In the genomic region with DNA sequence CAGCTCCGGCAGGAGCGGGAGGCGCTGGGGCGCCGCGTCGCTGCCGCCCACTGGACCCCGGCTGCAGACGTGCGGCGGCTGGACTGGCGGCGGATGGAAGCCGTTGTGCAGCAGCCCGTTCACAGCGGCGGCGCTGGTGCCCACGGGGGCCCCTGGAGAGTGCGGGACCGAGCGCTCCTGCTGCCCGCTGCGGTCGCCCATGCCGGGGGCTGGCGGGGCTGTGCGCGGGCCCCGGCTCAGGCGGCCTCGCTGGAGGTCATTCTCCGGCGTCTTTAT, we compare ENCODE assay signal across 7 cellular contexts. TPM values are rescaled to one million over a fixed set of nuclear protein-coding genes. Genes with fewer than 3 reads are reported as not detected.
DNase-seq lines count a peak whose midpoint lies in the region; ATAC-seq, FAIRE-seq and TF ChIP-seq lines count a peak whose summit lies in the region.

No MANE protein-coding gene starts in this region.

- no peak for TF ChIP-seq POLR2A in erythroblast (IDR thresholded peaks at IDR 0.05; ENCODE audit: low read length)

- peaks cover 20% of the 10 kb centered on the region for H4K20me1 ChIP-seq in OCI-LY3 (ENCODE audit: insufficient read depth, low read length)

- peak overlapping the region; percentile 85 for H3K4me2 ChIP-seq in OCI-LY3 (ENCODE audit: low read length)

- DNase-seq in fibroblast of mammary gland (ENCODE audit: low read depth) = no peak
- DNase-seq in pancreas = peak in 3 of 6 donors; percentile 49 to 78 (median 78)
- DNase-seq in erythroblast (lab: John Stamatoyannopoulos, UW) = no peak
- DNase-seq in GM13976 (ENCODE audit: low spot score) = no peak

- no peaks in the 10 kb centered on the region for H3K36me3 ChIP-seq in OCI-LY3 (replicated peaks; ENCODE audit: low read depth, low read length)
- no peaks in the 10 kb centered on the region for H3K36me3 ChIP-seq in pancreas

- ATAC-seq in GM18861 (IDR thresholded peaks at IDR 0.05; ENCODE audit: unreplicated experiment) = peak; percentile 20
- peak; percentile 30 for ATAC-seq in HG02571 (IDR thresholded peaks at IDR 0.05; ENCODE audit: unreplicated experiment)
- ATAC-seq in pancreas = peak; percentile 42 to 60 (median 50)

- TF ChIP-seq CTCF in OCI-LY3 (IDR thresholded peaks at IDR 0.05; ENCODE audit: low read depth, low read length) = no peak
- TF ChIP-seq CTCF in fibroblast of mammary gland (conservative IDR thresholded peaks at IDR 0.05; ENCODE audit: control insufficient read depth, insufficient read depth, low read depth, low read length) = no peak
- no peak for TF ChIP-seq CTCF in pancreas (IDR thresholded peaks at IDR 0.05)
- TF ChIP-seq CTCF in GM13976 (IDR thresholded peaks at IDR 0.05; ENCODE audit: borderline replicate concordance, control extremely low read depth, extremely low read depth, insufficient read depth, missing control alignments) = no peak

- FAIRE-seq in pancreas (lab: Jason Lieb, UNC) = no peak

- H3K27ac ChIP-seq in OCI-LY3 (ENCODE audit: low read length) = peak overlapping the region; percentile 78
- peak overlapping the region; percentile 63 to 86 (median 79) for H3K27ac ChIP-seq in pancreas

- intact Hi-C loops in pancreas (cut with DNase I) = no loop called here

- H2AFZ ChIP-seq in OCI-LY3 (ENCODE audit: low read depth, low read length) = 0 out of 2 replicates have a peak overlapping the region, but pooled peaks have one; percentile 25

- peak overlapping the region; percentile 86 for H3K9ac ChIP-seq in OCI-LY3 (ENCODE audit: low read length)

- H3K4me1 ChIP-seq in OCI-LY3 (ENCODE audit: low read length) = peaks cover 27% of the 10 kb centered on the region
- H3K4me1 ChIP-seq in pancreas = peaks cover 5 to 7% (median 6%) of the 10 kb centered on the region in 3 donors

- H3K9me3 ChIP-seq in OCI-LY3 (ENCODE audit: insufficient read depth, low read length) = peaks cover 3% of the 10 kb centered on the region; the same call in 1 of the 2 replicates
- H3K9me3 ChIP-seq in pancreas = no peaks in the 10 kb centered on the region

- no peaks in the 10 kb centered on the region for H3K27me3 ChIP-seq in OCI-LY3 (ENCODE audit: low read depth, low read length)
- no peaks in the 10 kb centered on the region for H3K27me3 ChIP-seq in pancreas

- in situ Hi-C loops in GM13976 (cut with MboI; ENCODE audit: low sequenced_read_pairs, unreplicated experiment) = no loop called here

- peaks cover 46% of the 10 kb centered on the region for H3K79me2 ChIP-seq in OCI-LY3 (ENCODE audit: low read length)

- WGBS in pancreas, 2 donors = 0 to 1% methylated on average over 28 to 35 of the region's 35 CpGs

- peak overlapping the region; percentile 98 for H3K4me3 ChIP-seq in OCI-LY3 (ENCODE audit: low read length)
- peak overlapping the region; percentile 75 for H3K4me3 ChIP-seq in fibroblast of mammary gland (ENCODE audit: control insufficient read depth, low read depth, low read length)
- peak overlapping the region; percentile 77 to 94 (median 84) for H3K4me3 ChIP-seq in pancreas

RNA-seq across cellular contexts. Expression of a gene that starts 0.4 kb away (rescaled TPM):
- total RNA-seq in pancreas = 1 to 10 TPM; 1.9 to 3.5 (median 2.5) TPM
- polyA plus RNA-seq in pancreas = 1 to 10 TPM in 1 of 2 donors, under 1 TPM in 1; 0.46 to 1.1 TPM

RNA-seq across cellular contexts. Expression of a gene that starts 56.8 kb away (rescaled TPM):
- 1 to 10 TPM in 5 of 6 donors, under 1 TPM in 1; 0.60 to 2.5 (median 1.8) TPM for total RNA-seq in pancreas
- polyA plus RNA-seq in pancreas = under 1 TPM; 0.34 to 0.99 TPM
